ENCODE assay signal across 1 cellular context in genomic region chr9:34242830-34243229, GRCh38.
TF ChIP-seq lines count a peak whose summit lies in the region.

No MANE protein-coding gene starts in this region.

TF ChIP-seq in GM12878, 131 proteins besides CTCF, POLR2A, EP300 and RAD21:
- TF ChIP-seq HDAC2 (IDR thresholded peaks at IDR 0.05) (no peak), SIN3A (IDR thresholded peaks at IDR 0.05; ENCODE audit: low read depth, low read length) (no peak), RCOR1 (conservative IDR thresholded peaks at IDR 0.05; ENCODE audit: low read depth, low read length) (no peak), IRF5 (IDR thresholded peaks at IDR 0.05; ENCODE audit: borderline replicate concordance) (no peak), IKZF2 (IDR thresholded peaks at IDR 0.05) (no peak), IRF4 (IDR thresholded peaks at IDR 0.05; ENCODE audit: low read depth, low read length) (no peak), RFX5 (IDR thresholded peaks at IDR 0.05; ENCODE audit: low read depth, low read length) (no peak), MTA3 (IDR thresholded peaks at IDR 0.05; ENCODE audit: borderline replicate concordance, low read length) (no peak), ZNF687 (IDR thresholded peaks at IDR 0.05) (no peak), SREBF2 (IDR thresholded peaks at IDR 0.05; ENCODE audit: low read length) (no peak), HSF1 (IDR thresholded peaks at IDR 0.05; ENCODE audit: low read depth, low read length) (no peak), BCLAF1 (IDR thresholded peaks at IDR 0.05) (no peak), ZNF217 (IDR thresholded peaks at IDR 0.05) (no peak), KDM1A (IDR thresholded peaks at IDR 0.05; ENCODE audit: borderline replicate concordance) (no peak), HDAC6 (IDR thresholded peaks at IDR 0.05; ENCODE audit: unreplicated experiment) (no peak), KAT2A (conservative IDR thresholded peaks at IDR 0.05; ENCODE audit: control insufficient read depth, low read depth, low read length) (no peak), NR2C1 (IDR thresholded peaks at IDR 0.05) (no peak)
